Comparison of ENCODE assay signal across 8 cellular contexts in genomic region chr19:55088543-55089265, GRCh38.
DNase-seq lines count a peak whose midpoint lies in the region; ATAC-seq lines count a peak whose summit lies in the region.

No MANE protein-coding gene starts in this region.

- H3K36me3 Mint-ChIP-seq in dendritic cell treated with granulocyte-macrophage colony-stimulating factor and Interleukin-4, amounts not matched to agents 40 ng/mL and 50 ng/mL, for 4 days (ENCODE audit: low read depth): peaks cover 58% of the 10 kb centered on the region

- H3K27ac Mint-ChIP-seq in dendritic cell treated with granulocyte-macrophage colony-stimulating factor and Interleukin-4, amounts not matched to agents 40 ng/mL and 50 ng/mL, for 4 days: peak overlapping the region; percentile 55

- intact Hi-C loops in dendritic cell treated with granulocyte-macrophage colony-stimulating factor and Interleukin-4, amounts not matched to agents 40 ng/mL and 50 ng/mL, for 4 days (cut with micrococcal nuclease): no loop called here

- no peak overlapping the region for H3K4me3 Mint-ChIP-seq in dendritic cell treated with granulocyte-macrophage colony-stimulating factor and Interleukin-4, amounts not matched to agents 40 ng/mL and 50 ng/mL, for 4 days

- no peaks in the 10 kb centered on the region for H3K9me3 Mint-ChIP-seq in dendritic cell treated with granulocyte-macrophage colony-stimulating factor and Interleukin-4, amounts not matched to agents 40 ng/mL and 50 ng/mL, for 4 days

- peaks cover 53% of the 10 kb centered on the region for H3K27me3 Mint-ChIP-seq in dendritic cell treated with granulocyte-macrophage colony-stimulating factor and Interleukin-4, amounts not matched to agents 40 ng/mL and 50 ng/mL, for 4 days

- peak; percentile 45 for DNase-seq in NK-92 treated with Interleukin-12 subunit alpha and Interleukin-12 subunit beta, amount 100 ng/mL, for 24 hours (lab: John Stamatoyannopoulos, UW)
- DNase-seq in NK-92 (lab: John Stamatoyannopoulos, UW; ENCODE audit: unreplicated experiment): no peak
- peak; percentile 20 for DNase-seq in NCI-H2029 treated with DMSO at 0.1 percent for 48 hours (lab: John Stamatoyannopoulos, UW)
- DNase-seq in activated CD4-positive, alpha-beta T cell treated with anti-CD3 and anti-CD28 coated beads, Interleukin-2, amount 50 U/mL, for 24 hours (ENCODE audit: low read depth in 1 of 2, low spot score in 1 of 2): peak; percentile 64 to 76
- DNase-seq in medulla oblongata (ENCODE audit: extremely low spot score): peak; percentile 71
- peak; percentile 77 for DNase-seq in stimulated activated CD8-positive, alpha-beta memory T cell treated with anti-CD3 and anti-CD28 coated beads, Interleukin-15, amount 100 ng/mL, for 1 hour (ENCODE audit: low read depth)

- H3K4me1 Mint-ChIP-seq in dendritic cell treated with granulocyte-macrophage colony-stimulating factor and Interleukin-4, amounts not matched to agents 40 ng/mL and 50 ng/mL, for 4 days (ENCODE audit: low read depth): peaks cover 31% of the 10 kb centered on the region

- ATAC-seq in GM21737 (IDR thresholded peaks at IDR 0.05; ENCODE audit: unreplicated experiment): no peak
